In genomic region chr1:201662646-201663045, GRCh38 we compare ENCODE assay signal across 17 cellular contexts.
DNase-seq lines count a peak whose midpoint lies in the region; ATAC-seq and TF ChIP-seq lines count a peak whose summit lies in the region.
"Had no signal": no experiment of that assay in that cellular context is flagged by ENCODE, and none has a peak within 500 bp of the region (broad histone marks: within the 10 kb centered on the region; RNA-seq: fewer than 3 reads in every experiment).

No MANE protein-coding gene starts in this region.

- H3K4me1 Mint-ChIP-seq in brain (peaks cover 83% of the 10 kb centered on the region), glutamatergic neuron (ENCODE audit: low read depth, unreplicated experiment) (peaks cover 52% of the 10 kb centered on the region)
- H3K4me1 Mint-ChIP-seq in activated CD8-positive, alpha-beta T cell treated with anti-CD3 and anti-CD28 coated beads for 36 hours (ENCODE audit: low read depth), result no peaks in the 10 kb centered on the region

- peaks cover 34% of the 10 kb centered on the region for H3K36me3 Mint-ChIP-seq in brain
- peaks cover 6% of the 10 kb centered on the region for H3K36me3 Mint-ChIP-seq in glutamatergic neuron (ENCODE audit: unreplicated experiment)
- no peaks in the 10 kb centered on the region for H3K36me3 Mint-ChIP-seq in activated CD8-positive, alpha-beta T cell treated with anti-CD3 and anti-CD28 coated beads for 36 hours (ENCODE audit: low read depth)

- DNase-seq in NCI-H146 treated with DMSO at 0.1 percent for 48 hours (lab: John Stamatoyannopoulos, UW; ENCODE audit: unreplicated experiment), result peak; percentile 11
- DNase-seq in NCI-H146 (lab: John Stamatoyannopoulos, UW), result no peak
- DNase-seq in glutamatergic neuron, result no peak
- DNase-seq in stimulated activated naive CD4-positive, alpha-beta T cell (lab: John Stamatoyannopoulos, UW), result no peak
- DNase-seq in activated CD8-positive, alpha-beta T cell treated with anti-CD3 and anti-CD28 coated beads for 36 hours, result no peak
- DNase-seq: AML-193; CD4-positive, alpha-beta T cell; DMS153; DMS79; GDM1; HFFc6 had no signal

- intact Hi-C loops in activated CD8-positive, alpha-beta T cell treated with anti-CD3 and anti-CD28 coated beads for 36 hours (cut with micrococcal nuclease), result no loop called here

- H3K9me3 Mint-ChIP-seq in brain, result peaks cover 0 to 2% (median 0%) of the 10 kb centered on the region in 5 experiments
- H3K9me3 Mint-ChIP-seq in glutamatergic neuron (ENCODE audit: unreplicated experiment), result peaks cover 5% of the 10 kb centered on the region
- H3K9me3 Mint-ChIP-seq in activated CD8-positive, alpha-beta T cell treated with anti-CD3 and anti-CD28 coated beads for 36 hours, result no peaks in the 10 kb centered on the region
- H3K9me3 Mint-ChIP-seq: CD4-positive, alpha-beta T cell; GM23338; HFFc6 had no signal

- ATAC-seq in activated CD8-positive, alpha-beta T cell treated with anti-CD3 and anti-CD28 coated beads for 36 hours, result no peak
- ATAC-seq in HG02938 (IDR thresholded peaks at IDR 0.05; ENCODE audit: unreplicated experiment), result no peak
- ATAC-seq: A549, GM23338, HCT116, HepG2 had no signal

- peaks cover 6% of the 10 kb centered on the region for H3K27me3 Mint-ChIP-seq in brain
- peaks cover 8% of the 10 kb centered on the region for H3K27me3 Mint-ChIP-seq in glutamatergic neuron (ENCODE audit: unreplicated experiment)
- no peaks in the 10 kb centered on the region for H3K27me3 Mint-ChIP-seq in activated CD8-positive, alpha-beta T cell treated with anti-CD3 and anti-CD28 coated beads for 36 hours

- CTCF ChIA-PET in activated CD8-positive, alpha-beta T cell treated with anti-CD3 and anti-CD28 coated beads for 36 hours (lab: Charles Lee), result no interaction called here

- H3K4me3 Mint-ChIP-seq in brain (no peak overlapping the region), glutamatergic neuron (ENCODE audit: unreplicated experiment) (peak overlapping the region; percentile 8)
- H3K4me3 Mint-ChIP-seq in activated CD8-positive, alpha-beta T cell treated with anti-CD3 and anti-CD28 coated beads for 36 hours, result no peak overlapping the region
- H3K4me3 Mint-ChIP-seq: CD4-positive, alpha-beta T cell; GM23338; HFFc6 had no signal

- peak overlapping the region in 3 of 5 experiments; percentile 52 to 86 (median 73) for H3K27ac Mint-ChIP-seq in brain
- H3K27ac Mint-ChIP-seq in glutamatergic neuron (ENCODE audit: unreplicated experiment), result peak overlapping the region; percentile 7
- H3K27ac Mint-ChIP-seq in activated CD8-positive, alpha-beta T cell treated with anti-CD3 and anti-CD28 coated beads for 36 hours, result no peak overlapping the region
- H3K27ac Mint-ChIP-seq: CD4-positive, alpha-beta T cell; GM23338; HFFc6 had no signal

- POLR2A ChIA-PET in activated CD8-positive, alpha-beta T cell treated with anti-CD3 and anti-CD28 coated beads for 36 hours (lab: Charles Lee), result no interaction called here

- TF ChIP-seq CTCF in brain (conservative IDR thresholded peaks at IDR 0.05), result no peak
- no peak for TF ChIP-seq CTCF in glutamatergic neuron (IDR thresholded peaks at IDR 0.05; ENCODE audit: partially characterized antibody, unreplicated experiment)
- TF ChIP-seq CTCF in activated CD8-positive, alpha-beta T cell treated with anti-CD3 and anti-CD28 coated beads for 36 hours (IDR thresholded peaks at IDR 0.05), result no peak
